ENCODE assay signal across 1 cellular context in genomic region chr3:172066880-172067778, GRCh38.
TF ChIP-seq lines count a peak whose summit lies in the region.

No MANE protein-coding gene starts in this region.

TF ChIP-seq in IMR-90, 13 proteins besides CTCF, POLR2A, EP300 and RAD21 (continued from another document):
- TF ChIP-seq USF2 (IDR thresholded peaks at IDR 0.05; ENCODE audit: low read depth, low read length) = no peak
- no peak for TF ChIP-seq ELK1 (IDR thresholded peaks at IDR 0.05; ENCODE audit: borderline replicate concordance, low read depth, low read length)
- TF ChIP-seq RFX5 (IDR thresholded peaks at IDR 0.05; ENCODE audit: low read depth, low read length) = no peak
- no peak for TF ChIP-seq MAZ (IDR thresholded peaks at IDR 0.05; ENCODE audit: borderline replicate concordance, low read depth, low read length)
TF ChIP-seq in IMR-90: peak in this region for 0.
